ENCODE assay signal across 8 cellular contexts in the genomic region with DNA sequence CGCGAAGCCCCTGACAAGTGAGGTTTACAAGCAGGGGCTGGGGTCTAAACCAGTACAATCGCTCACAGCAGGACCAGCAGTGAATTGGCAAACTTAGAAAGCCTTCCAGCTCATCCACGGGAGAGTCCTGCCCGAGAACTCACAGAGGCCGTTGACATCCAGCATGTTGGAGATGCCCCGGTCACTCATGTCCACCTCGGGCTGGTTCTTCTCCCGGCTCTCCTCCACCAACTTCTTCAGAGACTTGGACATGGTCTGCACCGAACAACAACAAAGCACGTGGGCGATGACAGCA. TPM values are rescaled to one million over a fixed set of nuclear protein-coding genes. Genes with fewer than 3 reads are reported as not detected.
DNase-seq lines count a peak whose midpoint lies in the region; ATAC-seq, FAIRE-seq and TF ChIP-seq lines count a peak whose summit lies in the region.

No MANE protein-coding gene starts in this region.

- H3K79me2 ChIP-seq in Loucy (ENCODE audit: insufficient read depth, low read length): peaks cover 29% of the 10 kb centered on the region

- H3K36me3 Mint-ChIP-seq in naive thymus-derived CD4-positive, alpha-beta T cell: peaks cover 9 to 19% (median 16%) of the 10 kb centered on the region in 5 donors

- H3K27ac ChIP-seq in dorsolateral prefrontal cortex (peak overlapping the region in 42 of 59 donors; percentile 22 to 91 (median 70)), foreskin keratinocyte (no peak overlapping the region)
- H3K27ac ChIP-seq in naive thymus-derived CD4-positive, alpha-beta T cell (ENCODE audit: low read depth, low read length): peak overlapping the region; percentile 79

- H3K9me3 ChIP-seq in Loucy (ENCODE audit: insufficient read depth, low read depth, low read length): no peaks in the 10 kb centered on the region; the same call in 1 of the 2 replicates
- peaks cover 0 to 2% (median 0%) of the 10 kb centered on the region in 3 experiments for H3K9me3 ChIP-seq in naive thymus-derived CD4-positive, alpha-beta T cell (ENCODE audit: control insufficient read depth in 2 of 3, low read length in 3 of 3)

- intact Hi-C loops in dorsolateral prefrontal cortex (cut with DNase I): no loop called here
- intact Hi-C loops in naive thymus-derived CD4-positive, alpha-beta T cell (cut with micrococcal nuclease): loop anchor here (1.0 to 10.0 kb wide), 21 partner anchors 12 to 1939 kb away; partner anchors contain the start of genes ARL5B (in 2 of the 2), MINDY3 (in 2 of the 2), STAM (in 2 of the 2) and TRDMT1 (in 2 of the 2)

- no peaks in the 10 kb centered on the region for H3F3A ChIP-seq in Loucy (ENCODE audit: low read depth)

- DNase-seq in AG10803 (ENCODE audit: low read depth): peak; percentile 34
- peak in 3 of 10 donors; percentile 34 to 54 (median 35) for DNase-seq in dorsolateral prefrontal cortex
- DNase-seq in naive thymus-derived CD4-positive, alpha-beta T cell: no peak
- DNase-seq in foreskin keratinocyte: no peak
- DNase-seq in frontal cortex (ENCODE audit: low spot score in 2 of 2): no peak

- peaks cover 28 to 55% (median 50%) of the 10 kb centered on the region in 7 donors for H3K4me1 Mint-ChIP-seq in naive thymus-derived CD4-positive, alpha-beta T cell

- H3K4me3 ChIP-seq in AG10803 (ENCODE audit: low read length) (peak overlapping the region; percentile 99), Loucy (ENCODE audit: low read length, poor library complexity, severe bottlenecking) (peak overlapping the region; percentile 96), dorsolateral prefrontal cortex (peak overlapping the region; percentile 43 to 96 (median 84))
- H3K4me3 ChIP-seq in naive thymus-derived CD4-positive, alpha-beta T cell (ENCODE audit: low read length): peak overlapping the region; percentile 66

- H3K27ac Mint-ChIP-seq in naive thymus-derived CD4-positive, alpha-beta T cell: peak overlapping the region; percentile 84 to 96 (median 94)

- ATAC-seq in naive thymus-derived CD4-positive, alpha-beta T cell: no peak
- ATAC-seq in GM21737 (IDR thresholded peaks at IDR 0.05; ENCODE audit: unreplicated experiment): no peak
- no peak for ATAC-seq in foreskin keratinocyte
- no peak for ATAC-seq in HG02759 (IDR thresholded peaks at IDR 0.05; ENCODE audit: unreplicated experiment)

- H3K9ac ChIP-seq in Loucy (ENCODE audit: low read depth, low read length, poor library complexity, severe bottlenecking): peak overlapping the region; percentile 85

- FAIRE-seq in frontal cortex (lab: Jason Lieb, UNC): no peak

- peak overlapping the region; percentile 88 to 98 (median 93) for H3K4me3 Mint-ChIP-seq in naive thymus-derived CD4-positive, alpha-beta T cell

- no peaks in the 10 kb centered on the region for H3K36me3 ChIP-seq in Loucy (ENCODE audit: insufficient read depth, low read length)
- peaks cover 0 to 5% (median 0%) of the 10 kb centered on the region in 3 experiments for H3K36me3 ChIP-seq in naive thymus-derived CD4-positive, alpha-beta T cell (ENCODE audit: control insufficient read depth in 2 of 3, insufficient read depth in 3 of 3, low read length in 3 of 3)

- CTCF ChIA-PET in naive thymus-derived CD4-positive, alpha-beta T cell (lab: Charles Lee): interaction anchor here (0.7 to 1.6 kb wide), 5 partner anchors 11 to 440 kb away, joined by 3 to 13 read pairs (median 5); no protein-coding TSS in a partner anchor

- peaks cover 0 to 8% (median 3%) of the 10 kb centered on the region in 11 donors for H3K9me3 Mint-ChIP-seq in naive thymus-derived CD4-positive, alpha-beta T cell

- H3K4me1 ChIP-seq in Loucy (ENCODE audit: insufficient read depth, low read length, poor library complexity, severe bottlenecking) (peaks cover 41% of the 10 kb centered on the region), foreskin keratinocyte (peaks cover 7% of the 10 kb centered on the region)
- H3K4me1 ChIP-seq in naive thymus-derived CD4-positive, alpha-beta T cell (ENCODE audit: control insufficient read depth in 2 of 2, insufficient read depth in 2 of 2, low read length in 2 of 2): peaks cover 8 to 28% of the 10 kb centered on the region in 2 donors

- H3K9me2 ChIP-seq in Loucy (replicated peaks; ENCODE audit: low read depth, low read length): no peaks in the 10 kb centered on the region

- H4K20me1 ChIP-seq in Loucy (ENCODE audit: insufficient read depth, low read length, poor library complexity, severe bottlenecking): no peaks in the 10 kb centered on the region

- TF ChIP-seq CTCF in AG10803 (conservative IDR thresholded peaks at IDR 0.05; ENCODE audit: low read length): no peak
- TF ChIP-seq CTCF in Loucy (conservative IDR thresholded peaks at IDR 0.05; ENCODE audit: low read length): no peak
- TF ChIP-seq CTCF in dorsolateral prefrontal cortex (IDR thresholded peaks at IDR 0.05 in 54 of 56, conservative IDR thresholded peaks at IDR 0.05 in 2 of 56; ENCODE audit: low read depth in 1 of 56, partially characterized antibody in 56 of 56): no peak
- TF ChIP-seq CTCF in foreskin keratinocyte (conservative IDR thresholded peaks at IDR 0.05): no peak

- peak overlapping the region; percentile 97 for H3K4me2 ChIP-seq in Loucy (ENCODE audit: low read depth, low read length, poor library complexity, severe bottlenecking)

- peaks cover 0 to 13% (median 0%) of the 10 kb centered on the region in 5 donors for H3K27me3 Mint-ChIP-seq in naive thymus-derived CD4-positive, alpha-beta T cell

- H2AFZ ChIP-seq in Loucy (ENCODE audit: low read length): peak overlapping the region; percentile 89

- POLR2A ChIA-PET in naive thymus-derived CD4-positive, alpha-beta T cell (lab: Charles Lee): interaction anchor here (1.0 to 2.0 kb wide), 11 partner anchors 12 to 827 kb away, joined by 3 to 42 read pairs (median 5); partner anchors contain the start of genes ST8SIA6, STAM, TRDMT1 and VIM

- peaks cover 7% of the 10 kb centered on the region for H3K27me3 ChIP-seq in Loucy (ENCODE audit: insufficient read depth, low read length, poor library complexity, severe bottlenecking)
- no peaks in the 10 kb centered on the region for H3K27me3 ChIP-seq in dorsolateral prefrontal cortex
- no peaks in the 10 kb centered on the region for H3K27me3 ChIP-seq in naive thymus-derived CD4-positive, alpha-beta T cell (ENCODE audit: control insufficient read depth in 2 of 2, insufficient read depth in 2 of 2, low read length in 2 of 2)
- no peaks in the 10 kb centered on the region for H3K27me3 ChIP-seq in foreskin keratinocyte

RNA-seq across cellular contexts. Expression of gene RSU1, which starts 0.4 kb away (rescaled TPM):
- total RNA-seq in dorsolateral prefrontal cortex (10 to 100 TPM; 23.6 to 48.0 (median 32.1) TPM), foreskin keratinocyte (70.6 and 72.1 TPM in 2 replicates), frontal cortex (33.0 TPM)
- 10 to 100 TPM; 36.1 to 86.7 (median 48.7) TPM for total RNA-seq in naive thymus-derived CD4-positive, alpha-beta T cell
- polyA plus RNA-seq in naive thymus-derived CD4-positive, alpha-beta T cell: 100 to 1,000 TPM; 102 to 108 TPM
- 62.5 and 73.5 TPM in 2 replicates for polyA plus RNA-seq in foreskin keratinocyte

Comparison
In these comparisons a context has a peak if more than half of its experiments do, and no peak if none do; other contexts are left out.
1. intact Hi-C loops: an anchor here in naive thymus-derived CD4-positive, alpha-beta T cell (1.0 to 10.0 kb wide); none called in dorsolateral prefrontal cortex.